Comparison of ENCODE assay signal across 17 cellular contexts in genomic region chr4:25786497-25787065, GRCh38.
"Had no signal": no experiment of that assay in that cellular context is flagged by ENCODE, and none has a peak within 500 bp of the region (broad histone marks: within the 10 kb centered on the region; RNA-seq: fewer than 3 reads in every experiment).

No MANE protein-coding gene starts in this region.

- H3K36me3 ChIP-seq: adrenal gland, cardiac muscle cell had no signal

- H3K27ac Mint-ChIP-seq: activated naive CD4-positive, alpha-beta T cell treated with anti-CD3 and anti-CD28 coated beads, Interleukin-2, amount 50 U/mL, for 24 hours; effector memory CD8-positive, alpha-beta T cell; T-helper 1 cell treated with Interleukin-12 subunit alpha and Interleukin-12 subunit beta and Interleukin-4 antibody, amounts not matched to agents 30 μg/mL and 1 μg/mL, for 36 hours had no signal

- H3K27me3 Mint-ChIP-seq: activated naive CD4-positive, alpha-beta T cell treated with anti-CD3 and anti-CD28 coated beads, Interleukin-2, amount 50 U/mL, for 24 hours; effector memory CD8-positive, alpha-beta T cell had no signal

- H3K4me3 ChIP-seq: adrenal gland, cardiac muscle cell, esophagus squamous epithelium, hepatocyte, testis, upper lobe of left lung had no signal

- H3K27me3 ChIP-seq: adrenal gland, cardiac muscle cell, esophagus squamous epithelium, hepatocyte, testis, upper lobe of left lung had no signal

- H3K4me1 ChIP-seq: adrenal gland, esophagus squamous epithelium, testis, upper lobe of left lung had no signal

- H3K4me1 Mint-ChIP-seq: activated naive CD4-positive, alpha-beta T cell treated with anti-CD3 and anti-CD28 coated beads, Interleukin-2, amount 50 U/mL, for 24 hours had no signal

- H3K4me3 Mint-ChIP-seq: activated naive CD4-positive, alpha-beta T cell treated with anti-CD3 and anti-CD28 coated beads, Interleukin-2, amount 50 U/mL, for 24 hours; effector memory CD8-positive, alpha-beta T cell; T-helper 1 cell treated with Interleukin-12 subunit alpha and Interleukin-12 subunit beta and Interleukin-4 antibody, amounts not matched to agents 30 μg/mL and 1 μg/mL, for 36 hours had no signal

- H3K9me3 Mint-ChIP-seq: activated naive CD4-positive, alpha-beta T cell treated with anti-CD3 and anti-CD28 coated beads, Interleukin-2, amount 50 U/mL, for 24 hours; effector memory CD8-positive, alpha-beta T cell; T-helper 1 cell treated with Interleukin-12 subunit alpha and Interleukin-12 subunit beta and Interleukin-4 antibody, amounts not matched to agents 30 μg/mL and 1 μg/mL, for 36 hours had no signal

- H3K27ac ChIP-seq: adrenal gland, cardiac muscle cell, esophagus squamous epithelium, testis, upper lobe of left lung had no signal

- H3K9me3 ChIP-seq: adrenal gland, esophagus squamous epithelium, testis, upper lobe of left lung had no signal

- DNase-seq: activated CD4-positive, alpha-beta T cell treated with anti-CD3 and anti-CD28 coated beads, Interleukin-2, amount 50 U/mL, for 1 hour; activated CD8-positive, alpha-beta memory T cell treated with anti-CD3 and anti-CD28 coated beads, Interleukin-2, amount 50 U/mL, for 4 hours; activated gamma-delta T cell; activated T-cell treated with anti-CD3 and anti-CD28 coated beads, Interleukin-2, amount 50 U/mL, for 48 hours; adrenal gland; effector memory CD8-positive, alpha-beta T cell; esophagus squamous epithelium; occipital lobe; posterior cingulate gyrus; retina; stimulated activated CD4-positive, alpha-beta T cell treated with anti-CD3 and anti-CD28 coated beads, Interleukin-1b, Interleukin-23, amount 100 ng/mL, for 48 hours; testis; upper lobe of left lung had no signal
